In the genomic region with DNA sequence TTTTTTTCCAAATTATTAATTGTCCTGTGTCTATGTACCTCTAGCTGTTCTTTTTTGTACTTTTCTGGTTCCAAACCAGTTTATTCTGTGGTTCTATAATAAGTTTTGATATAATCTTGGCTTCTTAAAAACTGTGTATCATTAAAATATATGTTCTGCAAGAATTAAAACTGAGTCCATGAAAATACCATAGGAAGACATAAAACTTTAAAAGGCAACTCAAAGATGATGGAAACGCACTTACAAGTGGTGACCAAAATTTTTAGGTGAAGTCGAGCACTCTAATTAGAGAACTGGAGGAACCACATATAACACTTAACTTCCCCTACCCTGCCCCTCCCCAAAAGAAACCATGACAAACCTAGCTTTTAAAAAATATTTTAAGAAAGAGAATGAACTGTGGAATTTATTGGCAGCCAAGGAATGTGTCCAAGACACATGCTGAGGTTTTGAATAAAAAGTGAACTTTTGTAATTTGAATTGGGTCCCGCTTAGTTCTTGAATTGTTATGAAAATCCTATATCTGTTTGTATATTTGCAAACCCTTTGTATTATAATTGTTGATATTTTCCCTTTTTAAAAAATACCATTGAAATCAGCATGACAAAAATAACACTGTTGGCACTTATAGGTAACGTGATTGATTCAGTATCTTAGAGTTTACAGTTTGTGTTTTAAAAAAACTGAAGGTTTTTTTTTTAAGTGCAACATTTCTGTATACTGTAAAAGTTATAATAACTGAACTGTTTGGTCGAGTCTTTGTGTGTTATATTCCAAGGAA, we compare ENCODE assay signal across 10 cellular contexts. TPM values are rescaled to one million over a fixed set of nuclear protein-coding genes. Genes with fewer than 3 reads are reported as not detected.
A peak's percentile ranks its signal among the peaks of the same experiment; 100 is the strongest.
DNase-seq lines count a peak whose midpoint lies in the region; ATAC-seq and TF ChIP-seq lines count a peak whose summit lies in the region.
"Had no signal": no experiment of that assay in that cellular context is flagged by ENCODE, and none has a peak within 500 bp of the region (broad histone marks: within the 10 kb centered on the region; RNA-seq: fewer than 3 reads in every experiment).

No MANE protein-coding gene starts in this region.

- CTCF ChIA-PET in Panc1 (lab: Charles Lee), result no interaction called here

- no peaks in the 10 kb centered on the region for H3K9me3 ChIP-seq in Panc1 (ENCODE audit: control insufficient read depth, insufficient read depth, low read depth, low read length)

- POLR2A ChIA-PET in Panc1 (lab: Charles Lee), result no interaction called here

- H3K36me3 ChIP-seq in Panc1 (ENCODE audit: control insufficient read depth, insufficient read depth, low read length) (peaks cover 18% of the 10 kb centered on the region), rectal smooth muscle tissue (ENCODE audit: control insufficient read depth, insufficient read depth, low read length) (peaks cover 10% of the 10 kb centered on the region)

- TF ChIP-seq CTCF in C4-2B (conservative IDR thresholded peaks at IDR 0.05) (no peak), Panc1 (IDR thresholded peaks at IDR 0.05) (no peak), fibroblast of mammary gland (conservative IDR thresholded peaks at IDR 0.05; ENCODE audit: control insufficient read depth, insufficient read depth, low read depth, low read length) (no peak)

- intact Hi-C loops in Panc1 (cut with micrococcal nuclease; ENCODE audit: unreplicated experiment), result loop anchor here (10.0 kb wide), 1 partner anchor 1663 kb away; no protein-coding TSS in a partner anchor

- H3K4me3 ChIP-seq in Panc1 (ENCODE audit: low read depth in 2 of 2, low read length in 2 of 2) (peak overlapping the region; percentile 63 to 97), fibroblast of mammary gland (ENCODE audit: control insufficient read depth, low read depth, low read length) (peak overlapping the region; percentile 95), rectal smooth muscle tissue (ENCODE audit: low read length) (peak overlapping the region; percentile 96)

- H3K27me3 ChIP-seq in Panc1 (ENCODE audit: control insufficient read depth, insufficient read depth, low read length), result no peaks in the 10 kb centered on the region
- no peaks in the 10 kb centered on the region for H3K27me3 ChIP-seq in rectal smooth muscle tissue (ENCODE audit: control insufficient read depth, insufficient read depth, low read length)

- peaks cover 55% of the 10 kb centered on the region for H3K4me1 ChIP-seq in Panc1 (ENCODE audit: control insufficient read depth, insufficient read depth, low read length)
- H3K4me1 ChIP-seq in rectal smooth muscle tissue (ENCODE audit: control insufficient read depth, insufficient read depth, low read length), result no peaks in the 10 kb centered on the region

- in situ Hi-C loops in Panc1 (cut with HindIII; ENCODE audit: low pct_unique_long_range_greater_than_20kb, low sequenced_read_pairs), result no loop called here

- DNase-seq in Panc1 (ENCODE audit: low read depth, low spot score) (no peak), fibroblast of mammary gland (ENCODE audit: low read depth) (peak; percentile 24), NCI-H510A (lab: John Stamatoyannopoulos, UW) (no peak), epidermal melanocyte (ENCODE audit: insufficient read length, low spot score) (no peak)
- DNase-seq in activated CD4-positive, alpha-beta T cell treated with anti-CD3 and anti-CD28 coated beads, Interleukin-2, amount 50 U/mL, for 48 hours, result no peak
- DNase-seq: NCI-H1105 had no signal

- no peak for ATAC-seq in Panc1
- ATAC-seq in HG02884 (IDR thresholded peaks at IDR 0.05; ENCODE audit: unreplicated experiment), result no peak

- H3K27ac ChIP-seq in C4-2B, result peak overlapping the region; percentile 34; the same call in 1 of the 2 replicates
- peak overlapping the region; percentile 98 for H3K27ac ChIP-seq in Panc1 (ENCODE audit: low read length)
- peak overlapping the region; percentile 93 for H3K27ac ChIP-seq in rectal smooth muscle tissue (ENCODE audit: low read depth, low read length)

- TSS peak; percentile 52 for BruUV-seq in Panc1 (replicated peaks; lab: Mats Ljungman, UMichigan)

- no peak overlapping the region for H3K9ac ChIP-seq in rectal smooth muscle tissue (ENCODE audit: low read length)

RNA-seq across cellular contexts. Expression of a gene that starts 7.7 kb away (rescaled TPM):
- 53.7 TPM for total RNA-seq in Panc1 (2021; ENCODE audit: unreplicated experiment)
- polyA plus RNA-seq in Panc1 (2012; ENCODE audit: insufficient read length), result 108 TPM
- total RNA-seq: activated CD8-positive, alpha-beta memory T cell treated with anti-CD3 and anti-CD28 coated beads for 36 hours had no signal

Comparison
In these comparisons a context has a peak if more than half of its experiments do, and no peak if none do; other contexts are left out.
1. H3K27ac ChIP-seq: peak in every context shown above with its lines; median percentile 98 in Panc1; 93 in rectal smooth muscle tissue; 34 in C4-2B.